1 cellular context compared by ENCODE assay signal in genomic region chr1:235160965-235161684, GRCh38.
TF ChIP-seq lines count a peak whose summit lies in the region.

A gene with protein sequence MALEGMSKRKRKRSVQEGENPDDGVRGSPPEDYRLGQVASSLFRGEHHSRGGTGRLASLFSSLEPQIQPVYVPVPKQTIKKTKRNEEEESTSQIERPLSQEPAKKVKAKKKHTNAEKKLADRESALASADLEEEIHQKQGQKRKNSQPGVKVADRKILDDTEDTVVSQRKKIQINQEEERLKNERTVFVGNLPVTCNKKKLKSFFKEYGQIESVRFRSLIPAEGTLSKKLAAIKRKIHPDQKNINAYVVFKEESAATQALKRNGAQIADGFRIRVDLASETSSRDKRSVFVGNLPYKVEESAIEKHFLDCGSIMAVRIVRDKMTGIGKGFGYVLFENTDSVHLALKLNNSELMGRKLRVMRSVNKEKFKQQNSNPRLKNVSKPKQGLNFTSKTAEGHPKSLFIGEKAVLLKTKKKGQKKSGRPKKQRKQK (minus strand): TSS chr1:235161250. CDS start chr1:235161226, 24 bp downstream.

TF ChIP-seq in GM12878, 131 proteins besides CTCF, POLR2A, EP300 and RAD21 (continued from another document and continues in another):
- peak; percentile 52; the same call in 1 of the 2 replicates for TF ChIP-seq FOXM1 (IDR thresholded peaks at IDR 0.05; ENCODE audit: low read depth, low read length)
- TF ChIP-seq, protein P1, sequence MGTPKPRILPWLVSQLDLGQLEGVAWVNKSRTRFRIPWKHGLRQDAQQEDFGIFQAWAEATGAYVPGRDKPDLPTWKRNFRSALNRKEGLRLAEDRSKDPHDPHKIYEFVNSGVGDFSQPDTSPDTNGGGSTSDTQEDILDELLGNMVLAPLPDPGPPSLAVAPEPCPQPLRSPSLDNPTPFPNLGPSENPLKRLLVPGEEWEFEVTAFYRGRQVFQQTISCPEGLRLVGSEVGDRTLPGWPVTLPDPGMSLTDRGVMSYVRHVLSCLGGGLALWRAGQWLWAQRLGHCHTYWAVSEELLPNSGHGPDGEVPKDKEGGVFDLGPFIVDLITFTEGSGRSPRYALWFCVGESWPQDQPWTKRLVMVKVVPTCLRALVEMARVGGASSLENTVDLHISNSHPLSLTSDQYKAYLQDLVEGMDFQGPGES (IDR thresholded peaks at IDR 0.05) = no peak
- TF ChIP-seq ZBED1 (IDR thresholded peaks at IDR 0.05; ENCODE audit: borderline replicate concordance) = no peak; the same call in 1 of the 2 replicates
- TF ChIP-seq IKZF2 (IDR thresholded peaks at IDR 0.05) = peak in 1 of 2 experiments; percentile 39; a peak in 2 of 4 replicates
- TF ChIP-seq NKRF (conservative IDR thresholded peaks at IDR 0.05) = no peak; the same call in none of the 2 replicates
- no peak for TF ChIP-seq DPF2 (IDR thresholded peaks at IDR 0.05)
- TF ChIP-seq, protein P2, sequence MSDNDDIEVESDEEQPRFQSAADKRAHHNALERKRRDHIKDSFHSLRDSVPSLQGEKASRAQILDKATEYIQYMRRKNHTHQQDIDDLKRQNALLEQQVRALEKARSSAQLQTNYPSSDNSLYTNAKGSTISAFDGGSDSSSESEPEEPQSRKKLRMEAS (IDR thresholded peaks at IDR 0.05; ENCODE audit: low read depth, low read length) = peak; percentile 83
- no peak for TF ChIP-seq ETV6 (conservative IDR thresholded peaks at IDR 0.05 in 1 of 2, IDR thresholded peaks at IDR 0.05 in 1 of 2; ENCODE audit: borderline replicate concordance in 1 of 2, low read depth in 1 of 2)
- TF ChIP-seq LARP7 (IDR thresholded peaks at IDR 0.05) = peak; percentile 38
- TF ChIP-seq, protein P3, sequence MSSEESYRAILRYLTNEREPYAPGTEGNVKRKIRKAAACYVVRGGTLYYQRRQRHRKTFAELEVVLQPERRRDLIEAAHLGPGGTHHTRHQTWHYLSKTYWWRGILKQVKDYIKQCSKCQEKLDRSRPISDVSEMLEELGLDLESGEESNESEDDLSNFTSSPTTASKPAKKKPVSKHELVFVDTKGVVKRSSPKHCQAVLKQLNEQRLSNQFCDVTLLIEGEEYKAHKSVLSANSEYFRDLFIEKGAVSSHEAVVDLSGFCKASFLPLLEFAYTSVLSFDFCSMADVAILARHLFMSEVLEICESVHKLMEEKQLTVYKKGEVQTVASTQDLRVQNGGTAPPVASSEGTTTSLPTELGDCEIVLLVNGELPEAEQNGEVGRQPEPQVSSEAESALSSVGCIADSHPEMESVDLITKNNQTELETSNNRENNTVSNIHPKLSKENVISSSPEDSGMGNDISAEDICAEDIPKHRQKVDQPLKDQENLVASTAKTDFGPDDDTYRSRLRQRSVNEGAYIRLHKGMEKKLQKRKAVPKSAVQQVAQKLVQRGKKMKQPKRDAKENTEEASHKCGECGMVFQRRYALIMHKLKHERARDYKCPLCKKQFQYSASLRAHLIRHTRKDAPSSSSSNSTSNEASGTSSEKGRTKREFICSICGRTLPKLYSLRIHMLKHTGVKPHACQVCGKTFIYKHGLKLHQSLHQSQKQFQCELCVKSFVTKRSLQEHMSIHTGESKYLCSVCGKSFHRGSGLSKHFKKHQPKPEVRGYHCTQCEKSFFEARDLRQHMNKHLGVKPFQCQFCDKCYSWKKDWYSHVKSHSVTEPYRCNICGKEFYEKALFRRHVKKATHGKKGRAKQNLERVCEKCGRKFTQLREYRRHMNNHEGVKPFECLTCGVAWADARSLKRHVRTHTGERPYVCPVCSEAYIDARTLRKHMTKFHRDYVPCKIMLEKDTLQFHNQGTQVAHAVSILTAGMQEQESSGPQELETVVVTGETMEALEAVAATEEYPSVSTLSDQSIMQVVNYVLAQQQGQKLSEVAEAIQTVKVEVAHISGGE (CRISPR knock-in tag; IDR thresholded peaks at IDR 0.05) = no peak
- no peak; the same call in 1 of the 2 replicates for TF ChIP-seq CREB1 (IDR thresholded peaks at IDR 0.05; ENCODE audit: low read depth)
- no peak for TF ChIP-seq ZNF622 (IDR thresholded peaks at IDR 0.05)
- no peak for TF ChIP-seq JUNB (IDR thresholded peaks at IDR 0.05)
- peak; percentile 82 for TF ChIP-seq NBN (IDR thresholded peaks at IDR 0.05)
- TF ChIP-seq, protein P4, sequence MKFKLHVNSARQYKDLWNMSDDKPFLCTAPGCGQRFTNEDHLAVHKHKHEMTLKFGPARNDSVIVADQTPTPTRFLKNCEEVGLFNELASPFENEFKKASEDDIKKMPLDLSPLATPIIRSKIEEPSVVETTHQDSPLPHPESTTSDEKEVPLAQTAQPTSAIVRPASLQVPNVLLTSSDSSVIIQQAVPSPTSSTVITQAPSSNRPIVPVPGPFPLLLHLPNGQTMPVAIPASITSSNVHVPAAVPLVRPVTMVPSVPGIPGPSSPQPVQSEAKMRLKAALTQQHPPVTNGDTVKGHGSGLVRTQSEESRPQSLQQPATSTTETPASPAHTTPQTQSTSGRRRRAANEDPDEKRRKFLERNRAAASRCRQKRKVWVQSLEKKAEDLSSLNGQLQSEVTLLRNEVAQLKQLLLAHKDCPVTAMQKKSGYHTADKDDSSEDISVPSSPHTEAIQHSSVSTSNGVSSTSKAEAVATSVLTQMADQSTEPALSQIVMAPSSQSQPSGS (IDR thresholded peaks at IDR 0.05; ENCODE audit: low read length) = no peak
- TF ChIP-seq BCL3 (IDR thresholded peaks at IDR 0.05; ENCODE audit: borderline replicate concordance, insufficient read depth, low read depth, low read length, poor library complexity, severe bottlenecking) = peak; percentile 18
- TF ChIP-seq ASH2L (IDR thresholded peaks at IDR 0.05; ENCODE audit: borderline replicate concordance, low read depth) = 0 out of 2 replicates have a peak, but pooled peaks have one; percentile 64
- TF ChIP-seq, protein P5, sequence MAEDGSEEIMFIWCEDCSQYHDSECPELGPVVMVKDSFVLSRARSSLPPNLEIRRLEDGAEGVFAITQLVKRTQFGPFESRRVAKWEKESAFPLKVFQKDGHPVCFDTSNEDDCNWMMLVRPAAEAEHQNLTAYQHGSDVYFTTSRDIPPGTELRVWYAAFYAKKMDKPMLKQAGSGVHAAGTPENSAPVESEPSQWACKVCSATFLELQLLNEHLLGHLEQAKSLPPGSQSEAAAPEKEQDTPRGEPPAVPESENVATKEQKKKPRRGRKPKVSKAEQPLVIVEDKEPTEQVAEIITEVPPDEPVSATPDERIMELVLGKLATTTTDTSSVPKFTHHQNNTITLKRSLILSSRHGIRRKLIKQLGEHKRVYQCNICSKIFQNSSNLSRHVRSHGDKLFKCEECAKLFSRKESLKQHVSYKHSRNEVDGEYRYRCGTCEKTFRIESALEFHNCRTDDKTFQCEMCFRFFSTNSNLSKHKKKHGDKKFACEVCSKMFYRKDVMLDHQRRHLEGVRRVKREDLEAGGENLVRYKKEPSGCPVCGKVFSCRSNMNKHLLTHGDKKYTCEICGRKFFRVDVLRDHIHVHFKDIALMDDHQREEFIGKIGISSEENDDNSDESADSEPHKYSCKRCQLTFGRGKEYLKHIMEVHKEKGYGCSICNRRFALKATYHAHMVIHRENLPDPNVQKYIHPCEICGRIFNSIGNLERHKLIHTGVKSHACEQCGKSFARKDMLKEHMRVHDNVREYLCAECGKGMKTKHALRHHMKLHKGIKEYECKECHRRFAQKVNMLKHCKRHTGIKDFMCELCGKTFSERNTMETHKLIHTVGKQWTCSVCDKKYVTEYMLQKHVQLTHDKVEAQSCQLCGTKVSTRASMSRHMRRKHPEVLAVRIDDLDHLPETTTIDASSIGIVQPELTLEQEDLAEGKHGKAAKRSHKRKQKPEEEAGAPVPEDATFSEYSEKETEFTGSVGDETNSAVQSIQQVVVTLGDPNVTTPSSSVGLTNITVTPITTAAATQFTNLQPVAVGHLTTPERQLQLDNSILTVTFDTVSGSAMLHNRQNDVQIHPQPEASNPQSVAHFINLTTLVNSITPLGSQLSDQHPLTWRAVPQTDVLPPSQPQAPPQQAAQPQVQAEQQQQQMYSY (CRISPR knock-in tag; IDR thresholded peaks at IDR 0.05) = no peak
- TF ChIP-seq MYB (IDR thresholded peaks at IDR 0.05; ENCODE audit: borderline replicate concordance, low read depth, low read length) = no peak
- TF ChIP-seq POU2F2 (IDR thresholded peaks at IDR 0.05; ENCODE audit: borderline replicate concordance, low read depth, low read length) = peak; percentile 64; the same call in 2 of the 3 replicates
- no peak for TF ChIP-seq SREBF2 (IDR thresholded peaks at IDR 0.05; ENCODE audit: low read length)
- TF ChIP-seq SMARCA5 (IDR thresholded peaks at IDR 0.05) = peak; percentile 7; the same call in 1 of the 2 replicates
- TF ChIP-seq TAF1 (IDR thresholded peaks at IDR 0.05; ENCODE audit: borderline replicate concordance, low read depth, low read length) = peak; percentile 99
- 0 out of 2 replicates have a peak, but pooled peaks have one; percentile 44 for TF ChIP-seq RBBP5 (conservative IDR thresholded peaks at IDR 0.05)
- peak; percentile 48 for TF ChIP-seq HCFC1 (IDR thresholded peaks at IDR 0.05; ENCODE audit: low read length)
- TF ChIP-seq SMAD1 (IDR thresholded peaks at IDR 0.05; ENCODE audit: low read depth, partially characterized antibody) = peak; percentile 81
- peak; percentile 8 for TF ChIP-seq SIX5 (IDR thresholded peaks at IDR 0.05; ENCODE audit: low read depth, low read length, severe bottlenecking)
- peak; percentile 75; the same call in 1 of the 2 replicates for TF ChIP-seq RB1 (IDR thresholded peaks at IDR 0.05; ENCODE audit: borderline replicate concordance)
- TF ChIP-seq RAD51 (IDR thresholded peaks at IDR 0.05) = no peak
- peak; percentile 37; the same call in 1 of the 2 replicates for TF ChIP-seq FOXK2 (IDR thresholded peaks at IDR 0.05)
- TF ChIP-seq ZNF384 (IDR thresholded peaks at IDR 0.05; ENCODE audit: borderline replicate concordance, low read depth, low read length) = no peak
- no peak for TF ChIP-seq CHD1 (IDR thresholded peaks at IDR 0.05; ENCODE audit: low read depth, low read length)
- TF ChIP-seq CHD4 (IDR thresholded peaks at IDR 0.05) = no peak
- peak; percentile 94 for TF ChIP-seq POLR2AphosphoS2 (IDR thresholded peaks at IDR 0.05; ENCODE audit: low read depth, low read length)
- no peak for TF ChIP-seq SUZ12 (IDR thresholded peaks at IDR 0.05; ENCODE audit: unreplicated experiment)
- no peak for TF ChIP-seq PKNOX1 (IDR thresholded peaks at IDR 0.05)
- TF ChIP-seq CBFB (IDR thresholded peaks at IDR 0.05; ENCODE audit: low read depth) = no peak; the same call in 1 of the 2 replicates
- no peak for TF ChIP-seq TBL1XR1 (IDR thresholded peaks at IDR 0.05; ENCODE audit: low read depth, low read length)
- TF ChIP-seq, protein P6, sequence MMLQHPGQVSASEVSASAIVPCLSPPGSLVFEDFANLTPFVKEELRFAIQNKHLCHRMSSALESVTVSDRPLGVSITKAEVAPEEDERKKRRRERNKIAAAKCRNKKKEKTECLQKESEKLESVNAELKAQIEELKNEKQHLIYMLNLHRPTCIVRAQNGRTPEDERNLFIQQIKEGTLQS (IDR thresholded peaks at IDR 0.05; ENCODE audit: borderline replicate concordance, extremely low read depth, low read depth, low read length) = no peak
- no peak for TF ChIP-seq CREM (IDR thresholded peaks at IDR 0.05; ENCODE audit: low read depth)
- TF ChIP-seq GABPA (IDR thresholded peaks at IDR 0.05; ENCODE audit: low read depth) = peak; percentile 85
- TF ChIP-seq ESRRA (IDR thresholded peaks at IDR 0.05; ENCODE audit: low read length) = no peak
- peak; percentile 74 for TF ChIP-seq IKZF1 (conservative IDR thresholded peaks at IDR 0.05)
- TF ChIP-seq RCOR1 (conservative IDR thresholded peaks at IDR 0.05; ENCODE audit: low read depth, low read length) = 0 out of 2 replicates have a peak, but pooled peaks have one; percentile 68
- TF ChIP-seq, protein P7, sequence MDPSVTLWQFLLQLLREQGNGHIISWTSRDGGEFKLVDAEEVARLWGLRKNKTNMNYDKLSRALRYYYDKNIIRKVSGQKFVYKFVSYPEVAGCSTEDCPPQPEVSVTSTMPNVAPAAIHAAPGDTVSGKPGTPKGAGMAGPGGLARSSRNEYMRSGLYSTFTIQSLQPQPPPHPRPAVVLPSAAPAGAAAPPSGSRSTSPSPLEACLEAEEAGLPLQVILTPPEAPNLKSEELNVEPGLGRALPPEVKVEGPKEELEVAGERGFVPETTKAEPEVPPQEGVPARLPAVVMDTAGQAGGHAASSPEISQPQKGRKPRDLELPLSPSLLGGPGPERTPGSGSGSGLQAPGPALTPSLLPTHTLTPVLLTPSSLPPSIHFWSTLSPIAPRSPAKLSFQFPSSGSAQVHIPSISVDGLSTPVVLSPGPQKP (IDR thresholded peaks at IDR 0.05; ENCODE audit: low read depth, low read length) = peak; percentile 52
- TF ChIP-seq CHD2 (IDR thresholded peaks at IDR 0.05; ENCODE audit: borderline replicate concordance, low read depth, low read length) = no peak
- no peak for TF ChIP-seq SREBF1 (IDR thresholded peaks at IDR 0.05; ENCODE audit: low read length)
- 0 out of 2 replicates have a peak, but pooled peaks have one; percentile 10 for TF ChIP-seq STAT3 (IDR thresholded peaks at IDR 0.05; ENCODE audit: low read depth, low read length)
